Comparison of ENCODE assay signal across 9 cellular contexts in genomic region chr1:202193614-202194327, GRCh38. TPM values are rescaled to one million over a fixed set of nuclear protein-coding genes. Genes with fewer than 3 reads are reported as not detected.
DNase-seq lines count a peak whose midpoint lies in the region; ATAC-seq and TF ChIP-seq lines count a peak whose summit lies in the region.
"Had no signal": no experiment of that assay in that cellular context is flagged by ENCODE, and none has a peak within 500 bp of the region (broad histone marks: within the 10 kb centered on the region; RNA-seq: fewer than 3 reads in every experiment).

TSS of gene LGR6 (plus strand) at chr1:202193799. CDS start at chr1:202193990, 191 bp downstream.

- no peaks in the 10 kb centered on the region for H3K79me2 ChIP-seq in parathyroid adenoma

- peak; percentile 30 for DNase-seq in GM03348 (ENCODE audit: low spot score)
- DNase-seq in WERI-Rb-1 = no peak
- DNase-seq in right atrium auricular region (ENCODE audit: low spot score) = no peak
- DNase-seq in inferior parietal cortex (ENCODE audit: extremely low spot score) = no peak
- DNase-seq in AG08395 (ENCODE audit: low spot score) = no peak
- DNase-seq: foreskin fibroblast had no signal

- no peak within 1 kb of the TSS for H2AFZ ChIP-seq in parathyroid adenoma

- H3K27me3 ChIP-seq in WERI-Rb-1 (ENCODE audit: insufficient read depth, low read depth, severe bottlenecking) (no peaks in the 10 kb centered on the region), right atrium auricular region (no peaks in the 10 kb centered on the region), parathyroid adenoma (ENCODE audit: control insufficient read depth, insufficient read depth, low read length) (peaks cover 5% of the 10 kb centered on the region)

- peak within 1 kb of the TSS; percentile 49 for H3K4me2 ChIP-seq in parathyroid adenoma (ENCODE audit: low read length)

- H3K36me3 ChIP-seq in WERI-Rb-1 (no peaks in the 10 kb centered on the region), right atrium auricular region (no peaks in the 10 kb centered on the region), parathyroid adenoma (ENCODE audit: control insufficient read depth, insufficient read depth, low read length) (no peaks in the 10 kb centered on the region)

- H3K9ac ChIP-seq in parathyroid adenoma = no peak within 1 kb of the TSS

- ATAC-seq in GM18867 (IDR thresholded peaks at IDR 0.05; ENCODE audit: unreplicated experiment) = no peak
- ATAC-seq in HG03457 (IDR thresholded peaks at IDR 0.05; ENCODE audit: unreplicated experiment) = no peak

- no peak within 1 kb of the TSS for H3K4me3 ChIP-seq in WERI-Rb-1 (ENCODE audit: low read depth, low read length)
- H3K4me3 ChIP-seq in right atrium auricular region = peak within 1 kb of the TSS; percentile 42 to 45
- no peak within 1 kb of the TSS for H3K4me3 ChIP-seq in parathyroid adenoma (ENCODE audit: low read depth, low read length)

- H3K27ac ChIP-seq in WERI-Rb-1 (peak within 1 kb of the TSS; percentile 4; the same call in 1 of the 2 replicates), right atrium auricular region (peak within 1 kb of the TSS in 1 of 2 donors; percentile 35), parathyroid adenoma (no peak within 1 kb of the TSS)

- peaks cover 2% of the 10 kb centered on the region for H3K9me3 ChIP-seq in WERI-Rb-1 (ENCODE audit: severe bottlenecking)
- no peaks in the 10 kb centered on the region for H3K9me3 ChIP-seq in right atrium auricular region
- H3K9me3 ChIP-seq in parathyroid adenoma (ENCODE audit: control insufficient read depth, low read length) = no peaks in the 10 kb centered on the region

- TF ChIP-seq CTCF in WERI-Rb-1 (IDR thresholded peaks at IDR 0.05; ENCODE audit: low read depth, low read length) = no peak
- peak in 1 of 2 donors; percentile 39 for TF ChIP-seq CTCF in right atrium auricular region (IDR thresholded peaks at IDR 0.05)
- TF ChIP-seq CTCF in parathyroid adenoma (IDR thresholded peaks at IDR 0.05) = no peak

- H3K4me1 ChIP-seq in right atrium auricular region = peaks cover 0 to 11% of the 10 kb centered on the region in 2 donors
- no peaks in the 10 kb centered on the region for H3K4me1 ChIP-seq in parathyroid adenoma

RNA-seq across cellular contexts. Expression of gene LGR6, which starts in this region (rescaled TPM):
- 10 to 100 TPM in 1 of 2 donors, 1 to 10 TPM in 1; 5.5 to 17.0 TPM for total RNA-seq in right atrium auricular region

Comparison
In these comparisons a context has a peak if more than half of its experiments do, and no peak if none do; other contexts are left out.
1. H3K4me3 ChIP-seq: peak in right atrium auricular region (2 of 2); none in WERI-Rb-1 (single experiment) and parathyroid adenoma (single experiment).